ENCODE assay signal across 1 cellular context in genomic region chr1:183998045-183998444, GRCh38.
TF ChIP-seq lines count a peak whose summit lies in the region.

No MANE protein-coding gene starts in this region.

TF ChIP-seq in GM12878, 131 proteins besides CTCF, POLR2A, EP300 and RAD21:
- no peak for TF ChIP-seq CBFB (IDR thresholded peaks at IDR 0.05; ENCODE audit: low read depth)
- TF ChIP-seq SMARCA5 (IDR thresholded peaks at IDR 0.05) = no peak
- no peak for TF ChIP-seq SRF (IDR thresholded peaks at IDR 0.05; ENCODE audit: low read depth in 2 of 2, low read length in 2 of 2)
- TF ChIP-seq ZNF24 (IDR thresholded peaks at IDR 0.05) = no peak
